Comparison of ENCODE assay signal across 7 cellular contexts in the genomic region with DNA sequence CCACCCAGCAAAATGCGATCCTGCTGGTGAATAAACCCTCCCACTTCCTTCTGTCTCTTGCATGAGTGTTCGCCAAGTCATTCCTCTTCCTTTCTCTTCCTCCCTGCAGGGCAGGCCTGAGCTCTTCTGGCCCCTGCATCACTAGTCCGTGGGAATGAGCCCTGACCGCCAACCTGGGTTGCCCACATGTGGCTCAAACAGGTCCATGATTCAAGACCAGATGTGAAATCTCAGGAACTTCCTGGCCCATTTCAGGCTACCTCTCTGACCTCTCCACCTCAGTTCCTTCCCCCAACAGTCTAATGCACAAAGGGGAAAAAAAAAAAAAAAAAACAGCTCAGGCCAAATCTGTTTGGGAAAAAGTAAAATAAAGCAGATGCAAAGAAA. TPM values are rescaled to one million over a fixed set of nuclear protein-coding genes. Genes with fewer than 3 reads are reported as not detected.
A peak's percentile ranks its signal among the peaks of the same experiment; 100 is the strongest.
DNase-seq lines count a peak whose midpoint lies in the region; ATAC-seq, FAIRE-seq and TF ChIP-seq lines count a peak whose summit lies in the region.

No MANE protein-coding gene starts in this region.

- intact Hi-C loops in endothelial cell of umbilical vein (cut with micrococcal nuclease): no loop called here

- no TSS peak for BruUV-seq in endothelial cell of umbilical vein (replicated peaks; lab: Mats Ljungman, UMichigan)

- H3K79me1 ChIP-seq in H9 (ENCODE audit: insufficient read depth, low read depth, low read length, poor library complexity, severe bottlenecking): no peaks in the 10 kb centered on the region

- H3K79me2 ChIP-seq in H9 (ENCODE audit: insufficient read depth, low read length) (no peaks in the 10 kb centered on the region), endothelial cell of umbilical vein (ENCODE audit: control insufficient read depth, insufficient read depth, low read length) (no peaks in the 10 kb centered on the region)

- peak overlapping the region; percentile 63 for H4K5ac ChIP-seq in H9 (ENCODE audit: insufficient read length, low read depth, low read length)

- no peak overlapping the region for H3K4ac ChIP-seq in H9 (ENCODE audit: low read depth, low read length)

- no peak overlapping the region; a peak in 1 of 5 replicates for H3K4me3 Mint-ChIP-seq in H9
- H3K4me3 Mint-ChIP-seq in osteocyte (ENCODE audit: unreplicated experiment): peak overlapping the region; percentile 24

- dilution Hi-C loops in endothelial cell of umbilical vein (cut with MboI; ENCODE audit: extremely low pct_ligation_motif_present, low sequenced_read_pairs): no loop called here

- H3K4me2 ChIP-seq in H9 (ENCODE audit: insufficient read depth, insufficient read length, low read length) (no peak overlapping the region), endothelial cell of umbilical vein (ENCODE audit: insufficient read depth, low read length) (peak overlapping the region; percentile 58)

- H4K91ac ChIP-seq in H9 (ENCODE audit: insufficient read length, low read depth, low read length): no peak overlapping the region

- peak overlapping the region; percentile 93 for H3K14ac ChIP-seq in H9 (ENCODE audit: insufficient read depth, low read length)

- H3K9me3 ChIP-seq in H9 (ENCODE audit: control insufficient read depth, low read depth, low read length) (no peaks in the 10 kb centered on the region), Peyer's patch (no peaks in the 10 kb centered on the region), endothelial cell of umbilical vein (replicated peaks; ENCODE audit: control insufficient read depth, insufficient read depth, low read length) (no peaks in the 10 kb centered on the region)

- H4K8ac ChIP-seq in H9 (replicated peaks; ENCODE audit: insufficient read length, low read depth, low read length): no peak overlapping the region

- no peak overlapping the region for H3K56ac ChIP-seq in H9 (ENCODE audit: insufficient read length, low read depth, low read length)

- peak; percentile 93 for FAIRE-seq in endothelial cell of umbilical vein (lab: Jason Lieb, UNC)

- no peak overlapping the region for H3K23ac ChIP-seq in H9 (ENCODE audit: insufficient read length, low read depth, low read length)

- peaks cover 4% of the 10 kb centered on the region for H3K23me2 ChIP-seq in H9 (ENCODE audit: insufficient read length, low read depth, low read length, poor library complexity, severe bottlenecking)

- peak overlapping the region; percentile 20 for H3T11ph ChIP-seq in H9 (ENCODE audit: low read length)

- H3K9ac ChIP-seq in H9 (ENCODE audit: extremely low read depth, insufficient read length, low read length): no peak overlapping the region
- H3K9ac ChIP-seq in endothelial cell of umbilical vein (replicated peaks; ENCODE audit: extremely low read depth, insufficient read depth, low read length): no peak overlapping the region

- no peak for TF ChIP-seq CTCF in H9 (conservative IDR thresholded peaks at IDR 0.05)
- no peak for TF ChIP-seq CTCF in Peyer's patch (IDR thresholded peaks at IDR 0.05)
- TF ChIP-seq CTCF in endothelial cell of umbilical vein (IDR thresholded peaks at IDR 0.05; ENCODE audit: extremely low read depth in 1 of 2, insufficient read depth in 1 of 2, low read depth in 1 of 2, low read length in 2 of 2): no peak
- TF ChIP-seq CTCF in osteocyte (IDR thresholded peaks at IDR 0.05): no peak

- H3K27me3 ChIP-seq in H9 (ENCODE audit: insufficient read depth, low read length) (no peaks in the 10 kb centered on the region), Peyer's patch (no peaks in the 10 kb centered on the region), endothelial cell of umbilical vein (ENCODE audit: control insufficient read depth in 2 of 2, insufficient read depth in 2 of 2, low read length in 2 of 2) (peaks cover 0 to 3% of the 10 kb centered on the region in 2 experiments)

- peak overlapping the region; percentile 56 for H3K18ac ChIP-seq in H9 (ENCODE audit: insufficient read length, low read depth, low read length)

- H2AFZ ChIP-seq in H9 (ENCODE audit: low read length) (peak overlapping the region; percentile 97), endothelial cell of umbilical vein (ENCODE audit: low read depth, low read length) (peak overlapping the region; percentile 96)

- H3K27ac ChIP-seq in H9 (ENCODE audit: insufficient read length, low read depth, low read length) (no peak overlapping the region), Peyer's patch (peak overlapping the region; percentile 28 to 85 (median 74)), endothelial cell of umbilical vein (ENCODE audit: insufficient read depth, low read depth, low read length) (peak overlapping the region; percentile 74)

- H2AK5ac ChIP-seq in H9 (ENCODE audit: insufficient read length, low read length): no peak overlapping the region

- DNase-seq in H9 (peak; percentile 50), Peyer's patch (peak in 1 of 3 donors; percentile 45), endothelial cell of umbilical vein (ENCODE audit: low read depth, low spot score) (peak; percentile 55), osteocyte (ENCODE audit: extremely low spot score, unreplicated experiment) (no peak), hippocampal formation (lab: John Stamatoyannopoulos, UW) (no peak)
- DNase-seq in activated effector memory CD4-positive, alpha-beta T cell treated with anti-CD3 and anti-CD28 coated beads, Interleukin-2, amount 50 U/mL, for 16 hours: no peak

- peaks cover 6% of the 10 kb centered on the region; the same call in 1 of the 2 replicates for H3K4me1 ChIP-seq in H9 (ENCODE audit: insufficient read depth, low read length)
- H3K4me1 ChIP-seq in Peyer's patch: peaks cover 0 to 21% (median 0%) of the 10 kb centered on the region in 4 donors
- peaks cover 27% of the 10 kb centered on the region for H3K4me1 ChIP-seq in endothelial cell of umbilical vein (ENCODE audit: control insufficient read depth, extremely low read depth, insufficient read depth, low read length)

- WGBS in H9 (ENCODE audit: extremely low coverage, insufficient read length, low lambda C conversion rate): no CpG with 5 or more reads among the region's 4 CpGs

- H3K9me3 Mint-ChIP-seq in H9: no peaks in the 10 kb centered on the region
- H3K9me3 Mint-ChIP-seq in osteocyte (ENCODE audit: unreplicated experiment): no peaks in the 10 kb centered on the region

- H2BK20ac ChIP-seq in H9 (ENCODE audit: low read depth, low read length, poor library complexity, severe bottlenecking): no peak overlapping the region

- H3K27ac Mint-ChIP-seq in H9: peak overlapping the region in 2 of 3 experiments; percentile 82 to 96; a peak in 6 of 7 replicates
- H3K27ac Mint-ChIP-seq in osteocyte (ENCODE audit: unreplicated experiment): peak overlapping the region; percentile 97

- CTCF ChIA-PET in endothelial cell of umbilical vein (lab: Charles Lee): interaction anchor here (0.6 to 1.2 kb wide), 6 partner anchors 9 to 154 kb away, joined by 3 to 6 read pairs (median 3); no protein-coding TSS in a partner anchor

- H3K36me3 ChIP-seq in Peyer's patch (no peaks in the 10 kb centered on the region), endothelial cell of umbilical vein (ENCODE audit: control insufficient read depth in 2 of 2, extremely low read depth in 1 of 2, insufficient read depth in 2 of 2, low read length in 2 of 2) (no peaks in the 10 kb centered on the region)

- H3K36me3 Mint-ChIP-seq in H9 (ENCODE audit: insufficient read depth in 1 of 3, low read depth in 3 of 3) (no peaks in the 10 kb centered on the region), osteocyte (ENCODE audit: unreplicated experiment) (no peaks in the 10 kb centered on the region)

- POLR2A ChIA-PET in endothelial cell of umbilical vein (lab: Charles Lee): interaction anchor here (0.6 kb wide), 1 partner anchor 197 kb away, joined by 4 read pairs; no protein-coding TSS in a partner anchor

- ATAC-seq in HG03135 (IDR thresholded peaks at IDR 0.05; ENCODE audit: unreplicated experiment): no peak

- no peak overlapping the region for H2BK12ac ChIP-seq in H9 (ENCODE audit: insufficient read length, low read depth, low read length)

- no peak overlapping the region for H2BK15ac ChIP-seq in H9 (ENCODE audit: low read depth, low read length)

- no peaks in the 10 kb centered on the region for H4K20me1 ChIP-seq in H9 (ENCODE audit: control insufficient read depth, insufficient read depth, insufficient read length)
- H4K20me1 ChIP-seq in endothelial cell of umbilical vein (replicated peaks; ENCODE audit: control insufficient read depth, extremely low read depth, insufficient read depth, low read length): no peaks in the 10 kb centered on the region

- H2BK5ac ChIP-seq in H9 (ENCODE audit: insufficient read length, low read length): no peak overlapping the region

- peaks cover 1% of the 10 kb centered on the region; the same call in 1 of the 2 replicates for H3K27me3 Mint-ChIP-seq in H9 (ENCODE audit: low read depth)
- no peaks in the 10 kb centered on the region for H3K27me3 Mint-ChIP-seq in osteocyte (ENCODE audit: unreplicated experiment)

- TF ChIP-seq POLR2A in Peyer's patch (IDR thresholded peaks at IDR 0.05) (no peak), endothelial cell of umbilical vein (IDR thresholded peaks at IDR 0.05; ENCODE audit: low read depth, low read length) (peak; percentile 28)

- H3K4me1 Mint-ChIP-seq in H9 (peaks cover 16 to 20% of the 10 kb centered on the region in 2 experiments), osteocyte (ENCODE audit: unreplicated experiment) (peaks cover 36% of the 10 kb centered on the region)

- H3K9me1 ChIP-seq in endothelial cell of umbilical vein (replicated peaks; ENCODE audit: control insufficient read depth, extremely low read depth, insufficient read depth, low read length): no peaks in the 10 kb centered on the region

- H3K4me3 ChIP-seq in Peyer's patch: peak overlapping the region in 1 of 4 donors; percentile 7
- no peak overlapping the region for H3K4me3 ChIP-seq in endothelial cell of umbilical vein (replicated peaks in 1 of 3; ENCODE audit: insufficient read depth in 1 of 3, low read depth in 1 of 3, low read length in 3 of 3)

- no peak overlapping the region for H2BK120ac ChIP-seq in H9 (ENCODE audit: low read depth, low read length, poor library complexity, severe bottlenecking)

RNA-seq across cellular contexts. Expression of a gene that starts 5.4 kb away (rescaled TPM):
- 241 and 243 TPM in 2 replicates for total RNA-seq in H9 (2021)
- 10 to 100 TPM; 40.5 to 74.3 (median 53.6) TPM for total RNA-seq in Peyer's patch
- total RNA-seq in endothelial cell of umbilical vein: 199 and 205 TPM in 2 replicates
- 41.3 and 55.6 TPM in 2 replicates for polyA plus RNA-seq in endothelial cell of umbilical vein
- polyA plus RNA-seq in endothelial cell of umbilical vein (2011; cell fraction: cytosol; rRNA removed): 62.4 and 66.2 TPM in 2 replicates
- polyA plus RNA-seq in endothelial cell of umbilical vein (2011; cell fraction: nucleus; rRNA removed): 38.7 and 46.1 TPM in 2 replicates
- 145 and 187 TPM in 2 replicates for polyA plus RNA-seq in endothelial cell of umbilical vein (2012)
- polyA minus RNA-seq in endothelial cell of umbilical vein: 94.8 and 112 TPM in 2 replicates
- polyA minus RNA-seq in endothelial cell of umbilical vein (2011; cell fraction: cytosol; rRNA and poly(A)+ RNA removed): 82.6 TPM
- polyA minus RNA-seq in endothelial cell of umbilical vein (2011; cell fraction: nucleus; rRNA and poly(A)+ RNA removed): 34.6 and 36.4 TPM in 2 replicates
- total RNA-seq in osteocyte: 151 and 154 TPM in 2 replicates

RNA-seq across cellular contexts. Expression of a gene that starts 45.3 kb away (rescaled TPM):
- 14.8 and 16.4 TPM in 2 replicates for total RNA-seq in H9 (2021)
- total RNA-seq in Peyer's patch: 1 to 10 TPM in 1 of 4 donors, not detected in 3; 2.8 TPM
- 0.39 and 0.46 TPM in 2 replicates for total RNA-seq in endothelial cell of umbilical vein
- polyA plus RNA-seq in endothelial cell of umbilical vein: 0.88 and 1.1 TPM in 2 replicates
- polyA plus RNA-seq in endothelial cell of umbilical vein (2011; cell fraction: cytosol; rRNA removed): 0.59 TPM in 2 replicates
- polyA plus RNA-seq in endothelial cell of umbilical vein (2011; cell fraction: nucleus; rRNA removed): 0.26 and 0.38 TPM in 2 replicates
- 0.37 and 0.68 TPM in 2 replicates for polyA plus RNA-seq in endothelial cell of umbilical vein (2012)
- polyA minus RNA-seq in endothelial cell of umbilical vein: 0.30 and 0.53 TPM in 2 replicates
- polyA minus RNA-seq in endothelial cell of umbilical vein (2011; cell fraction: cytosol; rRNA and poly(A)+ RNA removed): 1.7 TPM
- polyA minus RNA-seq in endothelial cell of umbilical vein (2011; cell fraction: nucleus; rRNA and poly(A)+ RNA removed): not detected in 2 replicates
- 0.31 and 0.89 TPM in 2 replicates for total RNA-seq in osteocyte

Comparison
In these comparisons a context has a peak if more than half of its experiments do, and no peak if none do; other contexts are left out.
1. DNase-seq: peak in H9 (single experiment) and endothelial cell of umbilical vein (single experiment); none in osteocyte (single experiment), hippocampal formation (0 of 2) and activated effector memory CD4-positive, alpha-beta T cell treated with anti-CD3 and anti-CD28 coated beads, Interleukin-2, amount 50 U/mL, for 16 hours (single experiment).